9 cellular contexts compared by ENCODE assay signal in genomic region chr16:68235105-68235881, GRCh38. TPM values are rescaled to one million over a fixed set of nuclear protein-coding genes. Genes with fewer than 3 reads are reported as not detected.
A peak's percentile ranks its signal among the peaks of the same experiment; 100 is the strongest.
DNase-seq lines count a peak whose midpoint lies in the region; TF ChIP-seq lines count a peak whose summit lies in the region.
"Had no signal": no experiment of that assay in that cellular context is flagged by ENCODE, and none has a peak within 500 bp of the region (broad histone marks: within the 10 kb centered on the region; RNA-seq: fewer than 3 reads in every experiment).

No MANE protein-coding gene starts in this region.

- peaks cover 6% of the 10 kb centered on the region for H3K36me3 Mint-ChIP-seq in activated naive CD4-positive, alpha-beta T cell treated with anti-CD3 and anti-CD28 coated beads, Interleukin-2, amount 10 ng/mL, durations not matched to agents 7 days and 5 days
- no peaks in the 10 kb centered on the region for H3K36me3 Mint-ChIP-seq in brain
- H3K36me3 Mint-ChIP-seq in type B pancreatic cell: peaks cover 8% of the 10 kb centered on the region

- intact Hi-C loops in lower leg skin (cut with DNase I; ENCODE audit: low total_unique reads): loop anchor here (10.0 kb wide), 1 partner anchor 150 kb away; the partner anchor contains the start of gene NFATC3

- no peaks in the 10 kb centered on the region for H3K9me3 Mint-ChIP-seq in activated naive CD4-positive, alpha-beta T cell treated with anti-CD3 and anti-CD28 coated beads, Interleukin-2, amount 10 ng/mL, durations not matched to agents 7 days and 5 days
- H3K9me3 Mint-ChIP-seq in brain (peaks cover 0 to 5% (median 0%) of the 10 kb centered on the region in 5 experiments), type B pancreatic cell (no peaks in the 10 kb centered on the region)

- WGBS in lower leg skin, 2 donors: 44 to 46% methylated on average over 40 to 70 of the region's 73 CpGs

- H3K27ac ChIP-seq in substantia nigra (ENCODE audit: low read depth, low read length, poor library complexity, severe bottlenecking): no peak overlapping the region
- H3K27ac ChIP-seq: SJSA1 had no signal

- no peak overlapping the region for H3K4me3 Mint-ChIP-seq in activated naive CD4-positive, alpha-beta T cell treated with anti-CD3 and anti-CD28 coated beads, Interleukin-2, amount 10 ng/mL, durations not matched to agents 7 days and 5 days
- peak overlapping the region in 4 of 5 experiments; percentile 59 to 76 (median 72) for H3K4me3 Mint-ChIP-seq in brain
- H3K4me3 Mint-ChIP-seq in type B pancreatic cell: peak overlapping the region; percentile 93

- peak overlapping the region; percentile 49 for H3K27ac Mint-ChIP-seq in activated naive CD4-positive, alpha-beta T cell treated with anti-CD3 and anti-CD28 coated beads, Interleukin-2, amount 10 ng/mL, durations not matched to agents 7 days and 5 days
- H3K27ac Mint-ChIP-seq in brain: no peak overlapping the region
- peak overlapping the region; percentile 98 for H3K27ac Mint-ChIP-seq in type B pancreatic cell

- H3K4me1 Mint-ChIP-seq in activated naive CD4-positive, alpha-beta T cell treated with anti-CD3 and anti-CD28 coated beads, Interleukin-2, amount 10 ng/mL, durations not matched to agents 7 days and 5 days: peaks cover 37% of the 10 kb centered on the region
- H3K4me1 Mint-ChIP-seq in brain: peaks cover 19% of the 10 kb centered on the region
- peaks cover 9% of the 10 kb centered on the region for H3K4me1 Mint-ChIP-seq in type B pancreatic cell (ENCODE audit: unreplicated experiment)

- CTCF ChIA-PET in activated naive CD4-positive, alpha-beta T cell treated with anti-CD3 and anti-CD28 coated beads, Interleukin-2, amount 10 ng/mL, durations not matched to agents 7 days and 5 days (lab: Charles Lee): interaction anchor here (1.4 kb wide), 1 partner anchor 94 kb away, joined by 5 read pairs; no protein-coding TSS in a partner anchor

- TF ChIP-seq CTCF in brain (conservative IDR thresholded peaks at IDR 0.05) (no peak), lower leg skin (IDR thresholded peaks at IDR 0.05) (no peak), type B pancreatic cell (conservative IDR thresholded peaks at IDR 0.05) (peak; percentile 17), GM20000 (IDR thresholded peaks at IDR 0.05; ENCODE audit: extremely low read depth, missing control alignments) (no peak)

- no peak for TF ChIP-seq POLR2A in lower leg skin (IDR thresholded peaks at IDR 0.05)

- peak overlapping the region; percentile 37 for H3K4me3 ChIP-seq in lower leg skin (ENCODE audit: low read depth, poor library complexity, severe bottlenecking)
- H3K4me3 ChIP-seq: SJSA1 had no signal

- H3K27me3 Mint-ChIP-seq in activated naive CD4-positive, alpha-beta T cell treated with anti-CD3 and anti-CD28 coated beads, Interleukin-2, amount 10 ng/mL, durations not matched to agents 7 days and 5 days: peaks cover 27% of the 10 kb centered on the region
- H3K27me3 Mint-ChIP-seq in brain (peaks cover 50% of the 10 kb centered on the region), type B pancreatic cell (peaks cover 34% of the 10 kb centered on the region)

- no peak for DNase-seq in activated naive CD4-positive, alpha-beta T cell treated with anti-CD3 and anti-CD28 coated beads, Interleukin-2, amount 10 ng/mL, durations not matched to agents 7 days and 5 days
- DNase-seq in activated naive CD4-positive, alpha-beta T cell treated with Interleukin-2 at 50 U/mL for 16 hours: no peak
- DNase-seq in lower leg skin (ENCODE audit: low spot score in 2 of 2) (peak in 1 of 2 donors; percentile 90), type B pancreatic cell (ENCODE audit: extremely low spot score, unreplicated experiment) (peak; percentile 70), MV-4-11 (lab: John Stamatoyannopoulos, UW) (no peak), GM20000 (ENCODE audit: low spot score) (no peak), substantia nigra (lab: John Stamatoyannopoulos, UW) (no peak)

RNA-seq across cellular contexts. Expression of gene ESRP2, which starts 0.6 kb away (rescaled TPM):
- polyA plus RNA-seq in brain (ENCODE audit: insufficient read depth, low read depth, low replicate concordance): 1.8 TPM
- total RNA-seq in lower leg skin: 100 to 1,000 TPM in 2 of 4 donors, 10 to 100 TPM in 2; 84.3 to 120 (median 97.2) TPM
- total RNA-seq in type B pancreatic cell (ENCODE audit: low replicate concordance): 65.6 and 150 TPM in 2 replicates

RNA-seq across cellular contexts. Expression of gene PLA2G15, which starts 9.9 kb away (rescaled TPM):
- polyA plus RNA-seq in brain (ENCODE audit: insufficient read depth, low read depth, low replicate concordance): 12.2 TPM
- total RNA-seq in lower leg skin (10 to 100 TPM; 16.4 to 28.6 (median 22.3) TPM), type B pancreatic cell (ENCODE audit: low replicate concordance) (20.1 and 22.1 TPM in 2 replicates)

RNA-seq across cellular contexts. Expression of gene SLC7A6, which starts 29.0 kb away (rescaled TPM):
- polyA plus RNA-seq in brain (ENCODE audit: insufficient read depth, low read depth, low replicate concordance): 4.8 TPM
- total RNA-seq in lower leg skin: 10 to 100 TPM; 23.4 to 55.6 (median 37.4) TPM
- total RNA-seq in type B pancreatic cell (ENCODE audit: low replicate concordance): 41.1 and 47.3 TPM in 2 replicates

Comparison
In these comparisons a context has a peak if more than half of its experiments do, and no peak if none do; other contexts are left out.
1. H3K27ac Mint-ChIP-seq: peak in activated naive CD4-positive, alpha-beta T cell treated with anti-CD3 and anti-CD28 coated beads, Interleukin-2, amount 10 ng/mL, durations not matched to agents 7 days and 5 days (single experiment) and type B pancreatic cell (single experiment); none in brain (0 of 5).